17 cellular contexts compared by ENCODE assay signal in the genomic region with DNA sequence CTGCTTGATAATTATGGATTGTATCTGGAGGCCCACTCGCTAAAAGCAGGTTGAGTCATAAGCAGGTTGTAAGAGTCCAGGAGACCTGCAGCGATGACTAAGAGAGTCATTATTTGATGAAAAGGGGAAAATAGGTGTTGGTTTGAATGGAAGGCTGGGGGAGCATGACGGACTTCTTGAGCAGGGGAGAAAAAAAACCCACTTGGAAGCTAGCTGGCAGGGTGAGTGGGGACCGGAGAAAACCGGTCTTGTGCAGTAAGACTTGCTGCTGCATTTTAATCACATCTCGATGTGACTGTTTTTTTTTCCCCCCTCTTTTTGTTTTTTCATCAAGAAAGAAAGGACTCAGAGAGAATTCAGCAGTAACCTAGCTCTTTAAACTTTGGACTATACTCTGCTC.
"Had no signal": no experiment of that assay in that cellular context is flagged by ENCODE, and none has a peak within 500 bp of the region (broad histone marks: within the 10 kb centered on the region; RNA-seq: fewer than 3 reads in every experiment).

No MANE protein-coding gene starts in this region.

- H3K4me3 Mint-ChIP-seq: activated CD4-positive, alpha-beta memory T cell treated with anti-CD3 and anti-CD28 coated beads for 36 hours; activated CD4-positive, alpha-beta T cell treated with anti-CD3 and anti-CD28 coated beads for 36 hours; activated naive CD4-positive, alpha-beta T cell treated with anti-CD3 and anti-CD28 coated beads, Interleukin-2, amount 50 U/mL, for 24 hours; activated T-cell treated with anti-CD3 and anti-CD28 coated beads, Interleukin-2, amount 50 U/mL, for 24 hours; natural killer cell treated with Interleukin-12 subunit alpha and Interleukin-12 subunit beta and Interleukin-15 and Interleukin-18, amount 100 ng/mL, for 72 hours; stimulated activated naive CD8-positive, alpha-beta T cell treated with anti-CD3 and anti-CD28 coated beads, Interleukin-15, Interleukin-2, amounts not matched to agents 100 ng/mL and 50 ng/mL, for 24 hours had no signal

- H3K9me3 ChIP-seq: adrenal gland, body of pancreas, esophagus muscularis mucosa, prostate gland, suprapubic skin, upper lobe of left lung had no signal

- H3K27ac ChIP-seq: adrenal gland, body of pancreas, esophagus muscularis mucosa, prostate gland, suprapubic skin, upper lobe of left lung, VCaP had no signal

- H3K36me3 Mint-ChIP-seq: activated CD4-positive, alpha-beta memory T cell treated with anti-CD3 and anti-CD28 coated beads for 36 hours; activated naive CD4-positive, alpha-beta T cell treated with anti-CD3 and anti-CD28 coated beads, Interleukin-2, amount 50 U/mL, for 24 hours; natural killer cell treated with Interleukin-12 subunit alpha and Interleukin-12 subunit beta and Interleukin-15 and Interleukin-18, amount 100 ng/mL, for 72 hours had no signal

- DNase-seq: activated CD4-positive, alpha-beta memory T cell treated with anti-CD3 and anti-CD28 coated beads for 36 hours; activated CD4-positive, alpha-beta T cell treated with anti-CD3 and anti-CD28 coated beads for 36 hours; activated T-cell treated with anti-CD3 and anti-CD28 coated beads, Interleukin-2, amount 50 U/mL, for 24 hours; adrenal gland; body of pancreas; cortex of kidney; effector CD4-positive, alpha-beta T cell; occipital lobe; upper lobe of left lung had no signal

- ATAC-seq: activated CD4-positive, alpha-beta T cell treated with anti-CD3 and anti-CD28 coated beads for 36 hours; body of pancreas; natural killer cell treated with Interleukin-12 subunit alpha and Interleukin-12 subunit beta and Interleukin-15 and Interleukin-18, amount 100 ng/mL, for 72 hours; sciatic nerve had no signal

- H3K27me3 Mint-ChIP-seq: activated CD4-positive, alpha-beta memory T cell treated with anti-CD3 and anti-CD28 coated beads for 36 hours; activated CD4-positive, alpha-beta T cell treated with anti-CD3 and anti-CD28 coated beads for 36 hours; stimulated activated naive CD8-positive, alpha-beta T cell treated with anti-CD3 and anti-CD28 coated beads, Interleukin-15, Interleukin-2, amounts not matched to agents 100 ng/mL and 50 ng/mL, for 24 hours had no signal

- H3K36me3 ChIP-seq: adrenal gland, esophagus muscularis mucosa, prostate gland, suprapubic skin, upper lobe of left lung had no signal

- H3K4me1 Mint-ChIP-seq: activated CD4-positive, alpha-beta T cell treated with anti-CD3 and anti-CD28 coated beads for 36 hours; activated naive CD4-positive, alpha-beta T cell treated with anti-CD3 and anti-CD28 coated beads, Interleukin-2, amount 50 U/mL, for 24 hours had no signal

- H3K9me3 Mint-ChIP-seq: activated CD4-positive, alpha-beta memory T cell treated with anti-CD3 and anti-CD28 coated beads for 36 hours; activated naive CD4-positive, alpha-beta T cell treated with anti-CD3 and anti-CD28 coated beads, Interleukin-2, amount 50 U/mL, for 24 hours; activated T-cell treated with anti-CD3 and anti-CD28 coated beads, Interleukin-2, amount 50 U/mL, for 24 hours; natural killer cell treated with Interleukin-12 subunit alpha and Interleukin-12 subunit beta and Interleukin-15 and Interleukin-18, amount 100 ng/mL, for 72 hours; stimulated activated naive CD8-positive, alpha-beta T cell treated with anti-CD3 and anti-CD28 coated beads, Interleukin-15, Interleukin-2, amounts not matched to agents 100 ng/mL and 50 ng/mL, for 24 hours had no signal

- H3K27ac Mint-ChIP-seq: activated CD4-positive, alpha-beta memory T cell treated with anti-CD3 and anti-CD28 coated beads for 36 hours; activated CD4-positive, alpha-beta T cell treated with anti-CD3 and anti-CD28 coated beads for 36 hours; activated naive CD4-positive, alpha-beta T cell treated with anti-CD3 and anti-CD28 coated beads, Interleukin-2, amount 50 U/mL, for 24 hours; activated T-cell treated with anti-CD3 and anti-CD28 coated beads, Interleukin-2, amount 50 U/mL, for 24 hours; natural killer cell treated with Interleukin-12 subunit alpha and Interleukin-12 subunit beta and Interleukin-15 and Interleukin-18, amount 100 ng/mL, for 72 hours; stimulated activated naive CD8-positive, alpha-beta T cell treated with anti-CD3 and anti-CD28 coated beads, Interleukin-15, Interleukin-2, amounts not matched to agents 100 ng/mL and 50 ng/mL, for 24 hours had no signal

- H3K4me1 ChIP-seq: adrenal gland, body of pancreas, esophagus muscularis mucosa, prostate gland, suprapubic skin, upper lobe of left lung had no signal

- H3K4me3 ChIP-seq: adrenal gland, body of pancreas, esophagus muscularis mucosa, prostate gland, suprapubic skin, upper lobe of left lung had no signal

- H3K27me3 ChIP-seq: body of pancreas, esophagus muscularis mucosa, suprapubic skin, upper lobe of left lung had no signal
